Comparison of ENCODE assay signal across 1 cellular context in the genomic region with DNA sequence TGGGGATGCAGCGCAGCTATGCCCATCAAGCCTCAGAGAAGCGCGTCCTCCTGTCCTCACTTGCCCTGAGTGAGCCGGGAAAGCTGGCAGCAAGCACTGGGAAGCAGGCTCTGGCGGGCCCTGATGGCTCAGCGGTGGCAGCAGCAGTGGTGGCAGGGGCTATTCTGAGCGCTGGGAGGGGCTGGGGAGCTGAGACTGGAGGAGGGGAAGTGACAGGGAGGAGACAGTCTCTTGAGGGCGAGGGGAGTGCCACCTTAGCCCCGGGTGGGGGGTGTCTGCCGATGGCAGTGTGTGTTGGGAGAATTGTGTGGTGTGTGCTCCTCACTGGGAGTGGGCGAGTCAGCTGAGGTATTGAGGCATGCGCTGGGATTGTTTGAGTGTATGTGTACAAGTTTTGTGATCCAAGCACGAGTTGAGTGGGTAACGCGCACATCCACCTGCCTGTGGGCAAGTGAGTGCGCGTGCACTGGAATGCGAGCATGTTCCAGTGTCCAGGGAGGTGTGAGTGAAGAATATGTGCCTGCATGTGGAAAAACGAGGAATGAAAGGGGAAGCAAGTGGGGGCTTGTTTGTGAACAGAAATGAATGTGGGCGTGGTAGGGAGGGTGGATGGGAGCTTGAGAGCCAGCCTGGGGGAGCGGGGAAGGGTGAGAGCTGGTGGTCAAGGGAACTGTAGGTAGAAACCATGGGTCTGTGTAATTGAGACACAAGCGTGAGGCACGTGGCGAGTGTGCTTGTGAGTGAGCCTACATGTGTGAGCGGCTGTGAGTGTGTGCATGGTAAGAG.
TF ChIP-seq lines count a peak whose summit lies in the region.

No MANE protein-coding gene starts in this region.

TF ChIP-seq in SK-N-SH, 30 proteins besides CTCF, POLR2A, EP300 and RAD21 (continued from another document):
- no peak for TF ChIP-seq FOSL2 (IDR thresholded peaks at IDR 0.05; ENCODE audit: borderline replicate concordance, low read depth)
- TF ChIP-seq, protein P1, sequence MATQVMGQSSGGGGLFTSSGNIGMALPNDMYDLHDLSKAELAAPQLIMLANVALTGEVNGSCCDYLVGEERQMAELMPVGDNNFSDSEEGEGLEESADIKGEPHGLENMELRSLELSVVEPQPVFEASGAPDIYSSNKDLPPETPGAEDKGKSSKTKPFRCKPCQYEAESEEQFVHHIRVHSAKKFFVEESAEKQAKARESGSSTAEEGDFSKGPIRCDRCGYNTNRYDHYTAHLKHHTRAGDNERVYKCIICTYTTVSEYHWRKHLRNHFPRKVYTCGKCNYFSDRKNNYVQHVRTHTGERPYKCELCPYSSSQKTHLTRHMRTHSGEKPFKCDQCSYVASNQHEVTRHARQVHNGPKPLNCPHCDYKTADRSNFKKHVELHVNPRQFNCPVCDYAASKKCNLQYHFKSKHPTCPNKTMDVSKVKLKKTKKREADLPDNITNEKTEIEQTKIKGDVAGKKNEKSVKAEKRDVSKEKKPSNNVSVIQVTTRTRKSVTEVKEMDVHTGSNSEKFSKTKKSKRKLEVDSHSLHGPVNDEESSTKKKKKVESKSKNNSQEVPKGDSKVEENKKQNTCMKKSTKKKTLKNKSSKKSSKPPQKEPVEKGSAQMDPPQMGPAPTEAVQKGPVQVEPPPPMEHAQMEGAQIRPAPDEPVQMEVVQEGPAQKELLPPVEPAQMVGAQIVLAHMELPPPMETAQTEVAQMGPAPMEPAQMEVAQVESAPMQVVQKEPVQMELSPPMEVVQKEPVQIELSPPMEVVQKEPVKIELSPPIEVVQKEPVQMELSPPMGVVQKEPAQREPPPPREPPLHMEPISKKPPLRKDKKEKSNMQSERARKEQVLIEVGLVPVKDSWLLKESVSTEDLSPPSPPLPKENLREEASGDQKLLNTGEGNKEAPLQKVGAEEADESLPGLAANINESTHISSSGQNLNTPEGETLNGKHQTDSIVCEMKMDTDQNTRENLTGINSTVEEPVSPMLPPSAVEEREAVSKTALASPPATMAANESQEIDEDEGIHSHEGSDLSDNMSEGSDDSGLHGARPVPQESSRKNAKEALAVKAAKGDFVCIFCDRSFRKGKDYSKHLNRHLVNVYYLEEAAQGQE (IDR thresholded peaks at IDR 0.05; ENCODE audit: low read depth, low read length), result no peak
- TF ChIP-seq TCF12 (IDR thresholded peaks at IDR 0.05), result no peak
- no peak for TF ChIP-seq MEF2A (IDR thresholded peaks at IDR 0.05; ENCODE audit: borderline replicate concordance, low read depth)
